Comparison of ENCODE assay signal across 7 cellular contexts in genomic region chr14:24470450-24470849, GRCh38. TPM values are rescaled to one million over a fixed set of nuclear protein-coding genes. Genes with fewer than 3 reads are reported as not detected.
"Had no signal": no experiment of that assay in that cellular context is flagged by ENCODE, and none has a peak within 500 bp of the region (broad histone marks: within the 10 kb centered on the region; RNA-seq: fewer than 3 reads in every experiment).

No MANE protein-coding gene starts in this region.

RNA-seq across cellular contexts. Expression of gene CMA1, which starts 37.6 kb away (rescaled TPM):
- total RNA-seq: GM23248, GM23338, H1, H4, H7, H9, HFFc6 had no signal
- polyA plus RNA-seq: GM23248, GM23338, H1 had no signal
